Comparison of ENCODE assay signal across 38 cellular contexts in the genomic region with DNA sequence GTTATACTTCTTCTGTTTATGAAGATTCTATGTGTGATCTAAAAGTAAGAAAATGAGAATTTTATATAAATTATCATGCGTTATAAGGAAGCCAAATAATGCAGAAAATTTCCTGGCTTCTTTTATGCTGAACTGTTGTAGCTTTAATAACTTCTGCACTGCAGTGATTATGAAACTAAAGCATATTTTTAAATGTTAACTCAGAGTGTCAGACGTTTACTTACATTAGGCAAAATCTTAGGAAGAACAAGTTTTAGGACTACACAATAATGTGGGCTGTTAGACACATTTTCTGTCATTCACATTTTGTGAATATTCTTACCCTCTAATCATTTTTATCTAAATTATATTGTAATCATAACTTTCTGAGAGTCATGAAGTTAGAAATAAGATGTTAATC. TPM values are rescaled to one million over a fixed set of nuclear protein-coding genes. Genes with fewer than 3 reads are reported as not detected.
"Had no signal": no experiment of that assay in that cellular context is flagged by ENCODE, and none has a peak within 500 bp of the region (broad histone marks: within the 10 kb centered on the region; RNA-seq: fewer than 3 reads in every experiment).

No MANE protein-coding gene starts in this region.

- H3K4me3 Mint-ChIP-seq: activated B cell treated with CpG ODN at 0.5 μM for 24 hours; activated CD8-positive, alpha-beta T cell treated with anti-CD3 and anti-CD28 coated beads for 36 hours; activated naive CD4-positive, alpha-beta T cell treated with anti-CD3 and anti-CD28 coated beads for 36 hours; activated naive CD4-positive, alpha-beta T cell treated with anti-CD3 and anti-CD28 coated beads, Interleukin-2, amount 50 U/mL, for 24 hours; activated naive CD8-positive, alpha-beta T cell treated with anti-CD3 and anti-CD28 coated beads for 36 hours; activated naive CD8-positive, alpha-beta T cell treated with anti-CD3 and anti-CD28 coated beads, Interleukin-2, amount 50 U/mL, for 24 hours; activated T-helper 1 cell treated with anti-CD3 and anti-CD28 coated beads, Interleukin-12 subunit alpha, Interleukin-12 subunit beta, Interleukin-2, Interleukin-4 antibody, amounts not matched to agents 30 ng/mL and 10 ng/mL and 1 ng/mL, durations not matched to agents 14 hours and 24 hours and 36 hours; brain; central memory CD8-positive, alpha-beta T cell; T-helper 17 cell; T-helper 2 cell treated with Interferon-gamma antibody and Interleukin-4, amounts not matched to agents 5 μg/mL and 100 μg/mL, for 36 hours had no signal

- DNase-seq: activated B cell treated with CpG ODN at 0.5 μM for 24 hours; activated CD4-positive, alpha-beta T cell treated with anti-CD3 and anti-CD28 coated beads for 48 hours; activated CD4-positive, alpha-beta T cell treated with anti-CD3 and anti-CD28 coated beads, Interleukin-2, amount 50 U/mL, for 1 hour; activated CD4-positive, alpha-beta T cell treated with anti-CD3 and anti-CD28 coated beads, Interleukin-2, amount 50 U/mL, for 48 hours; activated CD8-positive, alpha-beta memory T cell treated with anti-CD3 and anti-CD28 coated beads for 24 hours; activated CD8-positive, alpha-beta T cell treated with anti-CD3 and anti-CD28 coated beads for 36 hours; activated effector memory CD4-positive, alpha-beta T cell treated with anti-CD3 and anti-CD28 coated beads, Interleukin-2, amount 50 U/mL, for 16 hours; activated naive CD4-positive, alpha-beta T cell treated with anti-CD3 and anti-CD28 coated beads for 36 hours; activated naive CD8-positive, alpha-beta T cell treated with anti-CD3 and anti-CD28 coated beads for 36 hours; activated naive CD8-positive, alpha-beta T cell treated with anti-CD3 and anti-CD28 coated beads, Interleukin-2, amount 50 U/mL, for 24 hours; activated T-cell treated with anti-CD3 and anti-CD28 coated beads, Interleukin-2, amount 50 U/mL, for 1 hour; activated T-cell treated with anti-CD3 and anti-CD28 coated beads, Interleukin-2, amount 50 U/mL, for 48 hours; adrenal gland; amygdala; cortex of kidney; dermis blood vessel endothelial cell; effector CD8-positive, alpha-beta T cell; esophagus squamous epithelium; foreskin melanocyte; head of caudate nucleus; T-helper 1 cell; T-helper 17 cell; T1000; WERI-Rb-1 had no signal

- H3K27ac ChIP-seq: adrenal gland, ascending aorta, breast epithelium, cardiac muscle cell, epithelial cell of prostate, esophagus squamous epithelium, WERI-Rb-1 had no signal

- H3K27ac Mint-ChIP-seq: activated B cell treated with CpG ODN at 0.5 μM for 24 hours; activated CD8-positive, alpha-beta T cell treated with anti-CD3 and anti-CD28 coated beads for 36 hours; activated naive CD4-positive, alpha-beta T cell treated with anti-CD3 and anti-CD28 coated beads for 36 hours; activated naive CD4-positive, alpha-beta T cell treated with anti-CD3 and anti-CD28 coated beads, Interleukin-2, amount 50 U/mL, for 24 hours; activated naive CD8-positive, alpha-beta T cell treated with anti-CD3 and anti-CD28 coated beads for 36 hours; activated naive CD8-positive, alpha-beta T cell treated with anti-CD3 and anti-CD28 coated beads, Interleukin-2, amount 50 U/mL, for 24 hours; activated T-helper 1 cell treated with anti-CD3 and anti-CD28 coated beads, Interleukin-12 subunit alpha, Interleukin-12 subunit beta, Interleukin-2, Interleukin-4 antibody, amounts not matched to agents 30 ng/mL and 10 ng/mL and 1 ng/mL, durations not matched to agents 14 hours and 24 hours and 36 hours; activated T-helper 2 cell treated with anti-CD3 and anti-CD28 coated beads, Interferon-gamma antibody, Interleukin-2, Interleukin-4, amounts not matched to agents 10 μg/mL and 5 μg/mL and 100 μg/mL, durations not matched to agents 14 hours and 24 hours and 36 hours; T-helper 17 cell; T-helper 2 cell treated with Interferon-gamma antibody and Interleukin-4, amounts not matched to agents 5 μg/mL and 100 μg/mL, for 36 hours had no signal

- ATAC-seq: activated CD4-positive, CD25-positive, alpha-beta regulatory T cell treated with anti-CD3 and anti-CD28 coated beads, Interleukin-2, amount 50 U/mL, for 24 hours; activated CD8-positive, alpha-beta T cell treated with anti-CD3 and anti-CD28 coated beads for 36 hours; activated naive CD8-positive, alpha-beta T cell treated with anti-CD3 and anti-CD28 coated beads, Interleukin-2, amount 50 U/mL, for 24 hours; T-helper 17 cell had no signal

- H3K36me3 Mint-ChIP-seq: activated naive CD4-positive, alpha-beta T cell treated with anti-CD3 and anti-CD28 coated beads, Interleukin-2, amount 50 U/mL, for 24 hours; activated naive CD8-positive, alpha-beta T cell treated with anti-CD3 and anti-CD28 coated beads for 36 hours; brain had no signal

- H3K27me3 Mint-ChIP-seq: activated B cell treated with CpG ODN at 0.5 μM for 24 hours; activated CD8-positive, alpha-beta T cell treated with anti-CD3 and anti-CD28 coated beads for 36 hours; activated naive CD4-positive, alpha-beta T cell treated with anti-CD3 and anti-CD28 coated beads, Interleukin-2, amount 50 U/mL, for 24 hours; activated naive CD8-positive, alpha-beta T cell treated with anti-CD3 and anti-CD28 coated beads for 36 hours; activated naive CD8-positive, alpha-beta T cell treated with anti-CD3 and anti-CD28 coated beads, Interleukin-2, amount 50 U/mL, for 24 hours; brain; central memory CD8-positive, alpha-beta T cell; T-helper 17 cell had no signal

- H3K9me3 Mint-ChIP-seq: activated B cell treated with CpG ODN at 0.5 μM for 24 hours; activated CD8-positive, alpha-beta T cell treated with anti-CD3 and anti-CD28 coated beads for 36 hours; activated naive CD4-positive, alpha-beta T cell treated with anti-CD3 and anti-CD28 coated beads for 36 hours; activated naive CD4-positive, alpha-beta T cell treated with anti-CD3 and anti-CD28 coated beads, Interleukin-2, amount 50 U/mL, for 24 hours; activated naive CD8-positive, alpha-beta T cell treated with anti-CD3 and anti-CD28 coated beads for 36 hours; activated naive CD8-positive, alpha-beta T cell treated with anti-CD3 and anti-CD28 coated beads, Interleukin-2, amount 50 U/mL, for 24 hours; activated T-helper 1 cell treated with anti-CD3 and anti-CD28 coated beads, Interleukin-12 subunit alpha, Interleukin-12 subunit beta, Interleukin-2, Interleukin-4 antibody, amounts not matched to agents 30 ng/mL and 10 ng/mL and 1 ng/mL, durations not matched to agents 14 hours and 24 hours and 36 hours; activated T-helper 2 cell treated with anti-CD3 and anti-CD28 coated beads, Interferon-gamma antibody, Interleukin-2, Interleukin-4, amounts not matched to agents 10 μg/mL and 5 μg/mL and 100 μg/mL, durations not matched to agents 14 hours and 24 hours and 36 hours; brain; T-helper 2 cell treated with Interferon-gamma antibody and Interleukin-4, amounts not matched to agents 5 μg/mL and 100 μg/mL, for 36 hours had no signal

- H3K4me1 Mint-ChIP-seq: activated B cell treated with CpG ODN at 0.5 μM for 24 hours; activated naive CD4-positive, alpha-beta T cell treated with anti-CD3 and anti-CD28 coated beads, Interleukin-2, amount 50 U/mL, for 24 hours; activated naive CD8-positive, alpha-beta T cell treated with anti-CD3 and anti-CD28 coated beads for 36 hours; activated naive CD8-positive, alpha-beta T cell treated with anti-CD3 and anti-CD28 coated beads, Interleukin-2, amount 50 U/mL, for 24 hours; central memory CD8-positive, alpha-beta T cell; T-helper 17 cell had no signal

RNA-seq across cellular contexts. Expression of gene GRM3, which starts 22.0 kb away (rescaled TPM):
- total RNA-seq: activated B cell treated with CpG ODN at 0.5 μM for 24 hours; activated CD8-positive, alpha-beta T cell treated with anti-CD3 and anti-CD28 coated beads for 36 hours; activated naive CD4-positive, alpha-beta T cell treated with anti-CD3 and anti-CD28 coated beads for 36 hours; activated naive CD8-positive, alpha-beta T cell treated with anti-CD3 and anti-CD28 coated beads for 36 hours; activated T-helper 1 cell treated with anti-CD3 and anti-CD28 coated beads, Interleukin-12 subunit alpha, Interleukin-12 subunit beta, Interleukin-2, Interleukin-4 antibody, amounts not matched to agents 30 ng/mL and 10 ng/mL and 1 ng/mL, durations not matched to agents 14 hours and 24 hours and 36 hours; activated T-helper 2 cell treated with anti-CD3 and anti-CD28 coated beads, Interferon-gamma antibody, Interleukin-2, Interleukin-4, amounts not matched to agents 10 μg/mL and 5 μg/mL and 100 μg/mL, durations not matched to agents 14 hours and 24 hours and 36 hours; ascending aorta; breast epithelium; cardiac muscle cell; dermis blood vessel endothelial cell; endothelial cell of umbilical vein; esophagus squamous epithelium; fibroblast of lung; fibroblast of villous mesenchyme; T-helper 17 cell had no signal
